In the genomic region with DNA sequence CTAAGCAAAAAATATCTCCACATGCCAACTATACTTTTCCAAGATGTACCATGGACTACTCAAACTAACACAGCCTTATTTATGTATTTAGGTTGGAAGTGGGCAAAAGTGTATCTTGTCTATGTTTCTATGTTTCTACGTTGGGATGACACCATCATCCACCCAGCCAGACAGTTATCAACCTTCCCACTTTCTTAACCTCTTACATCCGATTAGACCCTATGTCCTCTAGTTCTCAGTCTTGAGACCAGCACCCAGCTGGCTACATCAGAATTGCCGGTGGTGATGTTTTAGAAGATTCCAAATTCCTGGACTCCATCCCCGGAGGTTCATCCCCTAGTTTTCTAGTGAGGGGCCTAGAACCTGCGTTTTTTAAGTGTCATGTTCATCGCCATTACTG, we compare ENCODE assay signal across 8 cellular contexts. TPM values are rescaled to one million over a fixed set of nuclear protein-coding genes. Genes with fewer than 3 reads are reported as not detected.
DNase-seq lines count a peak whose midpoint lies in the region; ATAC-seq and TF ChIP-seq lines count a peak whose summit lies in the region.

No MANE protein-coding gene starts in this region.

- POLR2A ChIA-PET in activated CD4-positive, alpha-beta T cell treated with anti-CD3 and anti-CD28 coated beads, Interleukin-2, amount 10 ng/mL, durations not matched to agents 7 days and 5 days (lab: Charles Lee): no interaction called here

- no peaks in the 10 kb centered on the region for H3K27me3 ChIP-seq in thymus (ENCODE audit: control insufficient read depth, insufficient read depth)

- WGBS in thymus: 49% methylated on average over 6 of the region's 6 CpGs

- DNase-seq in activated CD4-positive, alpha-beta T cell treated with anti-CD3 and anti-CD28 coated beads, Interleukin-2, amount 10 ng/mL, durations not matched to agents 7 days and 5 days: no peak
- no peak for DNase-seq in activated CD4-positive, alpha-beta T cell treated with anti-CD3 and anti-CD28 coated beads for 4 hours
- no peak for DNase-seq in DMS79 treated with DMSO at 0.1 percent for 48 hours (lab: John Stamatoyannopoulos, UW)

- peaks cover 3% of the 10 kb centered on the region for H3K36me3 Mint-ChIP-seq in activated CD4-positive, alpha-beta T cell treated with anti-CD3 and anti-CD28 coated beads, Interleukin-2, amount 10 ng/mL, durations not matched to agents 7 days and 5 days (ENCODE audit: low read depth)

- H3K4me1 ChIP-seq in thymus (ENCODE audit: control insufficient read depth, insufficient read depth, low read length): peaks cover 9% of the 10 kb centered on the region

- H3K4me3 ChIP-seq in WI38 (ENCODE audit: low read depth, low read length) (peak overlapping the region; percentile 80), iPS-18c (ENCODE audit: insufficient read depth, low read depth, low read length) (peak overlapping the region; percentile 79), thymus (ENCODE audit: low read length) (peak overlapping the region; percentile 80)

- peaks cover 45% of the 10 kb centered on the region for H3K4me1 Mint-ChIP-seq in activated CD4-positive, alpha-beta T cell treated with anti-CD3 and anti-CD28 coated beads, Interleukin-2, amount 10 ng/mL, durations not matched to agents 7 days and 5 days

- CTCF ChIA-PET in activated CD4-positive, alpha-beta T cell treated with anti-CD3 and anti-CD28 coated beads, Interleukin-2, amount 10 ng/mL, durations not matched to agents 7 days and 5 days (lab: Charles Lee): no interaction called here

- H3K27ac Mint-ChIP-seq in activated CD4-positive, alpha-beta T cell treated with anti-CD3 and anti-CD28 coated beads, Interleukin-2, amount 10 ng/mL, durations not matched to agents 7 days and 5 days: peak overlapping the region; percentile 99

- no peaks in the 10 kb centered on the region for H3K9me3 Mint-ChIP-seq in activated CD4-positive, alpha-beta T cell treated with anti-CD3 and anti-CD28 coated beads, Interleukin-2, amount 10 ng/mL, durations not matched to agents 7 days and 5 days

- no peak overlapping the region for H3K27ac ChIP-seq in thymus (ENCODE audit: low read depth)

- no peak for TF ChIP-seq CTCF in WI38 (IDR thresholded peaks at IDR 0.05; ENCODE audit: low read depth, low read length)

- H3K36me3 ChIP-seq in thymus (ENCODE audit: control insufficient read depth, insufficient read depth): no peaks in the 10 kb centered on the region

- H3K27me3 Mint-ChIP-seq in activated CD4-positive, alpha-beta T cell treated with anti-CD3 and anti-CD28 coated beads, Interleukin-2, amount 10 ng/mL, durations not matched to agents 7 days and 5 days: no peaks in the 10 kb centered on the region

- no peaks in the 10 kb centered on the region for H3K9me3 ChIP-seq in iPS-18c (ENCODE audit: control insufficient read depth, insufficient read depth, low read length)
- no peaks in the 10 kb centered on the region for H3K9me3 ChIP-seq in thymus (ENCODE audit: control insufficient read depth)

- ATAC-seq in HG02763 (IDR thresholded peaks at IDR 0.05; ENCODE audit: unreplicated experiment) (no peak), GM19324 (IDR thresholded peaks at IDR 0.05; ENCODE audit: low FRiP score, unreplicated experiment) (no peak)

- peak overlapping the region; percentile 88 for H3K4me3 Mint-ChIP-seq in activated CD4-positive, alpha-beta T cell treated with anti-CD3 and anti-CD28 coated beads, Interleukin-2, amount 10 ng/mL, durations not matched to agents 7 days and 5 days

RNA-seq across cellular contexts. Expression of a gene that starts 1.0 kb away (rescaled TPM):
- total RNA-seq in activated CD4-positive, alpha-beta T cell treated with anti-CD3 and anti-CD28 coated beads, Interleukin-2, amount 10 ng/mL, durations not matched to agents 7 days and 5 days: 10 to 100 TPM; 14.8 to 15.8 TPM
- 6.3 TPM for polyA plus RNA-seq in thymus

RNA-seq across cellular contexts. Expression of a gene that starts 47.1 kb away (rescaled TPM):
- 10 to 100 TPM; 24.3 to 24.7 TPM for total RNA-seq in activated CD4-positive, alpha-beta T cell treated with anti-CD3 and anti-CD28 coated beads, Interleukin-2, amount 10 ng/mL, durations not matched to agents 7 days and 5 days
- polyA plus RNA-seq in thymus: 6.7 TPM

RNA-seq across cellular contexts. Expression of a gene that starts 47.7 kb away (rescaled TPM):
- 100 to 1,000 TPM; 122 to 132 TPM for total RNA-seq in activated CD4-positive, alpha-beta T cell treated with anti-CD3 and anti-CD28 coated beads, Interleukin-2, amount 10 ng/mL, durations not matched to agents 7 days and 5 days
- polyA plus RNA-seq in thymus: 33.9 TPM
